Comparison of ENCODE assay signal across 11 cellular contexts in genomic region chr11:14423633-14424032, GRCh38.
DNase-seq lines count a peak whose midpoint lies in the region; ATAC-seq and TF ChIP-seq lines count a peak whose summit lies in the region.
"Had no signal": no experiment of that assay in that cellular context is flagged by ENCODE, and none has a peak within 500 bp of the region (broad histone marks: within the 10 kb centered on the region; RNA-seq: fewer than 3 reads in every experiment).

No MANE protein-coding gene starts in this region.

- TF ChIP-seq CTCF in AG10803 (conservative IDR thresholded peaks at IDR 0.05; ENCODE audit: low read length) = no peak
- TF ChIP-seq CTCF in mucosa of descending colon (IDR thresholded peaks at IDR 0.05) = no peak

- no peaks in the 10 kb centered on the region for H3K4me1 ChIP-seq in mucosa of descending colon (ENCODE audit: low read depth)

- ATAC-seq in HG02884 (IDR thresholded peaks at IDR 0.05; ENCODE audit: unreplicated experiment) (no peak), mucosa of descending colon (no peak)
- ATAC-seq: activated CD8-positive, alpha-beta T cell treated with anti-CD3 and anti-CD28 coated beads, Interleukin-2, amount 10 ng/mL, durations not matched to agents 7 days and 5 days had no signal

- DNase-seq in AG10803 (ENCODE audit: low read depth) (peak; percentile 79), M059J (ENCODE audit: low read depth) (peak; percentile 50), amniotic epithelial cell (ENCODE audit: low read depth) (peak; percentile 69), lung microvascular endothelial cell (ENCODE audit: low read depth in 2 of 2) (peak; percentile 38 to 40), DMS79 (lab: John Stamatoyannopoulos, UW) (no peak), mucosa of descending colon (no peak), NCI-H146 (lab: John Stamatoyannopoulos, UW) (no peak)
- DNase-seq: activated CD8-positive, alpha-beta T cell treated with anti-CD3 and anti-CD28 coated beads, Interleukin-2, amount 10 ng/mL, durations not matched to agents 7 days and 5 days; left lung; NCI-H1436 treated with DMSO at 0.1 percent for 48 hours had no signal

- no peaks in the 10 kb centered on the region for H3K9me3 ChIP-seq in mucosa of descending colon
- H3K9me3 ChIP-seq: left lung had no signal

- intact Hi-C loops in mucosa of descending colon (cut with DNase I, micrococcal nuclease) = no loop called here

- H3K36me3 ChIP-seq in mucosa of descending colon (ENCODE audit: low read depth) = no peaks in the 10 kb centered on the region
- H3K36me3 ChIP-seq: left lung had no signal

- H3K4me3 ChIP-seq in AG10803 (ENCODE audit: low read length) (no peak overlapping the region), mucosa of descending colon (no peak overlapping the region)
- H3K4me3 ChIP-seq: left lung had no signal

Comparison
In these comparisons a context has a peak if more than half of its experiments do, and no peak if none do; other contexts are left out.
1. DNase-seq: peak in AG10803 (single experiment), M059J (single experiment), amniotic epithelial cell (single experiment) and lung microvascular endothelial cell (2 of 2); none in DMS79 (single experiment), mucosa of descending colon (0 of 3) and NCI-H146 (single experiment).